8 cellular contexts compared by ENCODE assay signal in genomic region chr7:100081535-100082102, GRCh38. TPM values are rescaled to one million over a fixed set of nuclear protein-coding genes. Genes with fewer than 3 reads are reported as not detected.
A peak's percentile ranks its signal among the peaks of the same experiment; 100 is the strongest.
DNase-seq lines count a peak whose midpoint lies in the region; ATAC-seq and TF ChIP-seq lines count a peak whose summit lies in the region.

ZNF3 (minus strand) TSS chr7:100081723; CDS start chr7:100077357, 4,366 bp downstream.

- peak within 1 kb of the TSS; percentile 65 for H2AFZ ChIP-seq in SK-N-SH (ENCODE audit: low read depth)

- H3F3A ChIP-seq in SK-N-SH (replicated peaks; ENCODE audit: insufficient read depth): peaks cover 11% of the 10 kb centered on the region

- peaks cover 49% of the 10 kb centered on the region for H3K79me2 ChIP-seq in SK-N-SH (ENCODE audit: insufficient read depth)

- peak within 1 kb of the TSS; percentile 67 to 94 for H3K4me3 ChIP-seq in SK-N-SH (ENCODE audit: low read depth in 2 of 2, low read length in 1 of 2)

- DNase-seq in GM10266 (ENCODE audit: extremely low spot score): peak; percentile 95
- DNase-seq in NCI-H1048 (lab: John Stamatoyannopoulos, UW): peak; percentile 99
- peak; percentile 99 for DNase-seq in SK-N-SH
- peak; percentile 97 for DNase-seq in activated naive CD4-positive, alpha-beta T cell treated with anti-CD3 and anti-CD28 coated beads, Interleukin-2, amount 50 U/mL, for 16 hours
- DNase-seq in germinal center (ENCODE audit: low spot score): peak; percentile 92
- peak; percentile 98 for DNase-seq in non-pigmented ciliary epithelial cell (ENCODE audit: low read depth)
- DNase-seq in superior temporal gyrus (ENCODE audit: extremely low spot score): peak; percentile 99

- peak; percentile 96 for TF ChIP-seq CTCF in GM10266 (IDR thresholded peaks at IDR 0.05; ENCODE audit: control insufficient read depth, insufficient read depth, low read depth, missing control alignments)
- TF ChIP-seq CTCF in SK-N-SH (IDR thresholded peaks at IDR 0.05): peak; percentile 100

- no peaks in the 10 kb centered on the region for H3K9me3 ChIP-seq in SK-N-SH

- ATAC-seq in HG02588 (IDR thresholded peaks at IDR 0.05; ENCODE audit: unreplicated experiment): peak; percentile 82

- peaks cover 20% of the 10 kb centered on the region; the same call in 1 of the 2 replicates for H4K20me1 ChIP-seq in SK-N-SH (ENCODE audit: insufficient read depth)

- peak; percentile 85 for TF ChIP-seq RAD21 in SK-N-SH (IDR thresholded peaks at IDR 0.05; ENCODE audit: low read length)

- CTCF ChIA-PET in SK-N-SH (lab: Yijun Ruan, JAX): interaction anchor here (0.7 to 8.5 kb wide), 17 partner anchors 9 to 508 kb away, joined by 3 to 59 read pairs (median 5); partner anchors contain the start of genes AP4M1, LAMTOR4, MCM7 and TRIM4

- under 1% methylated on average over 30 of the region's 55 CpGs for WGBS in SK-N-SH (ENCODE audit: low lambda C conversion rate)

- H3K4me2 ChIP-seq in SK-N-SH: peak within 1 kb of the TSS; percentile 87

- H3K4me1 ChIP-seq in SK-N-SH (ENCODE audit: control insufficient read depth in 1 of 2, insufficient read depth in 2 of 2, low read depth in 1 of 2, low read length in 1 of 2): peaks cover 12 to 19% of the 10 kb centered on the region in 2 experiments; a peak in 3 of 4 replicates

- peaks cover 21 to 38% of the 10 kb centered on the region in 2 experiments for H3K36me3 ChIP-seq in SK-N-SH (replicated peaks in 1 of 2; ENCODE audit: control insufficient read depth in 1 of 2, insufficient read depth in 2 of 2, low read length in 1 of 2)

- peak within 1 kb of the TSS; percentile 76 to 87 for H3K27ac ChIP-seq in SK-N-SH (ENCODE audit: low read depth in 2 of 2, low read length in 1 of 2)

- TF ChIP-seq EP300 in SK-N-SH (IDR thresholded peaks at IDR 0.05; ENCODE audit: borderline replicate concordance in 1 of 2, low read depth in 1 of 2, low read length in 1 of 2): peak; percentile 30 to 63; a peak in 3 of 4 replicates

- peak within 1 kb of the TSS; percentile 92 for H3K9ac ChIP-seq in SK-N-SH

- no peaks in the 10 kb centered on the region for H3K9me2 ChIP-seq in SK-N-SH

- no peaks in the 10 kb centered on the region for H3K27me3 ChIP-seq in SK-N-SH (ENCODE audit: insufficient read depth)

- POLR2A ChIA-PET in SK-N-SH (lab: Yijun Ruan, JAX): interaction anchor here (0.9 to 1.4 kb wide), 3 partner anchors 20 to 88 kb away, joined by 3 to 11 read pairs (median 4); partner anchors contain the start of genes AP4M1, MCM7 and ZSCAN21

TF ChIP-seq in SK-N-SH, 30 proteins besides CTCF, POLR2A, EP300 and RAD21 (continues in another document):
- TF ChIP-seq PBX3 (IDR thresholded peaks at IDR 0.05) (peak; percentile 96), MXI1 (IDR thresholded peaks at IDR 0.05; ENCODE audit: low read depth, low read length) (peak; percentile 97), TEAD4 (IDR thresholded peaks at IDR 0.05; ENCODE audit: borderline replicate concordance, insufficient read depth) (0 out of 2 replicates have a peak, but pooled peaks have one; percentile 39), POLR2AphosphoS5 (IDR thresholded peaks at IDR 0.05; ENCODE audit: low read depth, low read length) (peak; percentile 97), MEF2A (IDR thresholded peaks at IDR 0.05; ENCODE audit: borderline replicate concordance, low read depth) (no peak), SMC3 (IDR thresholded peaks at IDR 0.05; ENCODE audit: low read depth, low read length) (peak; percentile 97), RFX5 (IDR thresholded peaks at IDR 0.05; ENCODE audit: low read length) (peak; percentile 68; the same call in 1 of the 2 replicates), TAF1 (IDR thresholded peaks at IDR 0.05; ENCODE audit: borderline replicate concordance, low read depth, low read length) (peak; percentile 95; the same call in 1 of the 2 replicates), USF2 (IDR thresholded peaks at IDR 0.05; ENCODE audit: borderline replicate concordance, low read depth, low read length) (peak; percentile 9; the same call in 1 of the 2 replicates), NRF1 (IDR thresholded peaks at IDR 0.05; ENCODE audit: low read depth, low read length) (no peak), ZBTB33 (IDR thresholded peaks at IDR 0.05; ENCODE audit: borderline replicate concordance, low read depth) (0 out of 2 replicates have a peak, but pooled peaks have one; percentile 85), RXRA (IDR thresholded peaks at IDR 0.05; ENCODE audit: borderline replicate concordance, low read depth) (no peak), USF1 (IDR thresholded peaks at IDR 0.05; ENCODE audit: borderline replicate concordance, low read depth) (peak; percentile 44; the same call in 1 of the 2 replicates), EZH2phosphoT487 (IDR thresholded peaks at IDR 0.05; ENCODE audit: borderline replicate concordance, low read depth) (no peak), REST (IDR thresholded peaks at IDR 0.05; ENCODE audit: low read depth, low read length) (peak; percentile 76; the same call in 1 of the 2 replicates), FOSL2 (IDR thresholded peaks at IDR 0.05; ENCODE audit: borderline replicate concordance, low read depth) (peak; percentile 79; the same call in 1 of the 2 replicates), RCOR1 (IDR thresholded peaks at IDR 0.05; ENCODE audit: low read length) (peak; percentile 78), GATA2 (CRISPR knock-in tag; IDR thresholded peaks at IDR 0.05) (no peak), ELF1 (IDR thresholded peaks at IDR 0.05) (peak; percentile 88), TCF12 (IDR thresholded peaks at IDR 0.05) (peak; percentile 60), NFIC (IDR thresholded peaks at IDR 0.05; ENCODE audit: borderline replicate concordance) (peak; percentile 56; the same call in 1 of the 2 replicates)

RNA-seq across cellular contexts. Expression of gene ZNF3, which starts in this region (rescaled TPM):
- 30.5 and 45.2 TPM in 2 replicates for polyA plus RNA-seq in SK-N-SH (2012; rRNA removed)
- polyA plus RNA-seq in SK-N-SH (2012; cell fraction: cytosol; rRNA removed): 20.6 and 23.4 TPM in 2 replicates
- polyA plus RNA-seq in SK-N-SH (2012; cell fraction: nucleus; rRNA removed): 141 and 204 TPM in 2 replicates

Comparison
In these comparisons a context has a peak if more than half of its experiments do, and no peak if none do; other contexts are left out.
1. Peak in every context shown above with its lines: DNase-seq, ATAC-seq, H3K4me3 ChIP-seq and H3K27ac ChIP-seq.